Comparison of ENCODE assay signal across 8 cellular contexts in genomic region chr14:54773171-54774006, GRCh38.
A peak's percentile ranks its signal among the peaks of the same experiment; 100 is the strongest.
DNase-seq lines count a peak whose midpoint lies in the region; ATAC-seq and TF ChIP-seq lines count a peak whose summit lies in the region.

No MANE protein-coding gene starts in this region.

- no peaks in the 10 kb centered on the region for H3K36me3 ChIP-seq in CD8-positive, alpha-beta T cell (ENCODE audit: insufficient read depth, low read length)
- H3K36me3 ChIP-seq in Panc1 (ENCODE audit: control insufficient read depth, insufficient read depth, low read length) = no peaks in the 10 kb centered on the region

- no peak overlapping the region for H3K4me3 ChIP-seq in CD8-positive, alpha-beta T cell (ENCODE audit: low read depth, low read length)
- H3K4me3 ChIP-seq in Panc1 (ENCODE audit: low read depth in 2 of 2, low read length in 2 of 2) (peak overlapping the region in 1 of 2 experiments; percentile 25; a peak in 2 of 4 replicates), fibroblast of the aortic adventitia (ENCODE audit: low read depth, low read length) (peak overlapping the region; percentile 36)

- H3K4me1 Mint-ChIP-seq in CD8-positive, alpha-beta T cell (ENCODE audit: low read depth) = peaks cover 24% of the 10 kb centered on the region
- H3K4me1 Mint-ChIP-seq in activated T-helper 2 cell treated with anti-CD3 and anti-CD28 coated beads, Interferon-gamma antibody, Interleukin-2, Interleukin-4, amounts not matched to agents 10 μg/mL and 5 μg/mL and 100 μg/mL, durations not matched to agents 14 hours and 24 hours and 36 hours (ENCODE audit: low read depth) = peaks cover 51% of the 10 kb centered on the region
- H3K4me1 Mint-ChIP-seq in nephron = peaks cover 36% of the 10 kb centered on the region
- H3K4me1 Mint-ChIP-seq in stimulated activated naive CD8-positive, alpha-beta T cell treated with anti-CD3 and anti-CD28 coated beads, Interleukin-15, amount 100 ng/mL, for 72 hours = peaks cover 55% of the 10 kb centered on the region

- H3K27ac ChIP-seq in CD8-positive, alpha-beta T cell (ENCODE audit: low read depth, low read length) = no peak overlapping the region
- peak overlapping the region; percentile 73 for H3K27ac ChIP-seq in Panc1 (ENCODE audit: low read length)

- intact Hi-C loops in CD8-positive, alpha-beta T cell (cut with DNase I, micrococcal nuclease) = loop anchor here (1.0 to 10.0 kb wide), 4 partner anchors 51 to 409 kb away; no protein-coding TSS in a partner anchor
- intact Hi-C loops in Panc1 (cut with micrococcal nuclease; ENCODE audit: unreplicated experiment) = loop anchor here (1.0 kb wide), 1 partner anchor 209 kb away; no protein-coding TSS in a partner anchor
- intact Hi-C loops in activated T-helper 2 cell treated with anti-CD3 and anti-CD28 coated beads, Interferon-gamma antibody, Interleukin-2, Interleukin-4, amounts not matched to agents 10 μg/mL and 5 μg/mL and 100 μg/mL, durations not matched to agents 14 hours and 24 hours and 36 hours (cut with micrococcal nuclease) = loop anchor here (1.0 to 5.0 kb wide), 11 partner anchors 16 to 332 kb away; partner anchors contain the start of genes CGRRF1 and CNIH1

- CTCF ChIA-PET in CD8-positive, alpha-beta T cell (lab: Charles Lee) = interaction anchor here (0.8 to 6.8 kb wide), 32 partner anchors 9 to 290 kb away, joined by 3 to 169 read pairs (median 4); partner anchors contain the start of genes GCH1 and SAMD4A
- CTCF ChIA-PET in Panc1 (lab: Charles Lee) = interaction anchor here (0.6 to 2.2 kb wide), 3 partner anchors 40 to 209 kb away, joined by 3 to 17 read pairs (median 4); no protein-coding TSS in a partner anchor

- BruUV-seq in Panc1 (replicated peaks; lab: Mats Ljungman, UMichigan) = no TSS peak

- no peaks in the 10 kb centered on the region for H3K27me3 ChIP-seq in CD8-positive, alpha-beta T cell (ENCODE audit: insufficient read depth, low read length)
- no peaks in the 10 kb centered on the region for H3K27me3 ChIP-seq in Panc1 (ENCODE audit: control insufficient read depth, insufficient read depth, low read length)

- H3K4me1 ChIP-seq in CD8-positive, alpha-beta T cell (ENCODE audit: insufficient read depth, low read length) = peaks cover 24% of the 10 kb centered on the region
- H3K4me1 ChIP-seq in Panc1 (ENCODE audit: control insufficient read depth, insufficient read depth, low read length) = peaks cover 17% of the 10 kb centered on the region

- H3K4me3 Mint-ChIP-seq in CD8-positive, alpha-beta T cell = peak overlapping the region; percentile 6
- H3K4me3 Mint-ChIP-seq in activated T-helper 2 cell treated with anti-CD3 and anti-CD28 coated beads, Interferon-gamma antibody, Interleukin-2, Interleukin-4, amounts not matched to agents 10 μg/mL and 5 μg/mL and 100 μg/mL, durations not matched to agents 14 hours and 24 hours and 36 hours (ENCODE audit: low read depth) = peak overlapping the region; percentile 35
- peak overlapping the region in 1 of 3 experiments; percentile 55 for H3K4me3 Mint-ChIP-seq in nephron
- peak overlapping the region; percentile 75 to 81 for H3K4me3 Mint-ChIP-seq in stimulated activated naive CD8-positive, alpha-beta T cell treated with anti-CD3 and anti-CD28 coated beads, Interleukin-15, amount 100 ng/mL, for 72 hours

- peak; percentile 16 to 62 (median 44) for DNase-seq in CD8-positive, alpha-beta T cell
- DNase-seq in HuH-7.5 (ENCODE audit: low spot score) = peak; percentile 94
- DNase-seq in Panc1 (ENCODE audit: low read depth, low spot score) = peak; percentile 94
- DNase-seq in activated T-helper 2 cell treated with anti-CD3 and anti-CD28 coated beads, Interferon-gamma antibody, Interleukin-2, Interleukin-4, amounts not matched to agents 10 μg/mL and 5 μg/mL and 100 μg/mL, durations not matched to agents 14 hours and 24 hours and 36 hours (ENCODE audit: low spot score) = peak; percentile 77
- DNase-seq in fibroblast of the aortic adventitia (ENCODE audit: low read depth) = peak; percentile 100
- peak; percentile 80 to 94 for DNase-seq in stimulated activated naive CD8-positive, alpha-beta T cell treated with anti-CD3 and anti-CD28 coated beads, Interleukin-15, amount 100 ng/mL, for 72 hours

- peak; percentile 69 for ATAC-seq in CD8-positive, alpha-beta T cell
- ATAC-seq in GM21367 (IDR thresholded peaks at IDR 0.05; ENCODE audit: unreplicated experiment) (peak; percentile 39), Panc1 (peak; percentile 90)
- ATAC-seq in stimulated activated naive CD8-positive, alpha-beta T cell treated with anti-CD3 and anti-CD28 coated beads, Interleukin-15, amount 100 ng/mL, for 72 hours = peak; percentile 84

- H3K36me3 Mint-ChIP-seq in CD8-positive, alpha-beta T cell = no peaks in the 10 kb centered on the region
- H3K36me3 Mint-ChIP-seq in activated T-helper 2 cell treated with anti-CD3 and anti-CD28 coated beads, Interferon-gamma antibody, Interleukin-2, Interleukin-4, amounts not matched to agents 10 μg/mL and 5 μg/mL and 100 μg/mL, durations not matched to agents 14 hours and 24 hours and 36 hours (ENCODE audit: low read depth) = peaks cover 5% of the 10 kb centered on the region
- peaks cover 9% of the 10 kb centered on the region for H3K36me3 Mint-ChIP-seq in nephron (ENCODE audit: low read depth)

- peaks cover 24% of the 10 kb centered on the region for H3K27me3 Mint-ChIP-seq in CD8-positive, alpha-beta T cell (ENCODE audit: low read depth)
- H3K27me3 Mint-ChIP-seq in activated T-helper 2 cell treated with anti-CD3 and anti-CD28 coated beads, Interferon-gamma antibody, Interleukin-2, Interleukin-4, amounts not matched to agents 10 μg/mL and 5 μg/mL and 100 μg/mL, durations not matched to agents 14 hours and 24 hours and 36 hours (ENCODE audit: low read depth) = peaks cover 32% of the 10 kb centered on the region
- H3K27me3 Mint-ChIP-seq in nephron (ENCODE audit: low read depth) = no peaks in the 10 kb centered on the region
- peaks cover 37% of the 10 kb centered on the region for H3K27me3 Mint-ChIP-seq in stimulated activated naive CD8-positive, alpha-beta T cell treated with anti-CD3 and anti-CD28 coated beads, Interleukin-15, amount 100 ng/mL, for 72 hours

- H3K9me3 Mint-ChIP-seq in CD8-positive, alpha-beta T cell = no peaks in the 10 kb centered on the region
- H3K9me3 Mint-ChIP-seq in activated T-helper 2 cell treated with anti-CD3 and anti-CD28 coated beads, Interferon-gamma antibody, Interleukin-2, Interleukin-4, amounts not matched to agents 10 μg/mL and 5 μg/mL and 100 μg/mL, durations not matched to agents 14 hours and 24 hours and 36 hours = no peaks in the 10 kb centered on the region
- no peaks in the 10 kb centered on the region for H3K9me3 Mint-ChIP-seq in nephron
- H3K9me3 Mint-ChIP-seq in stimulated activated naive CD8-positive, alpha-beta T cell treated with anti-CD3 and anti-CD28 coated beads, Interleukin-15, amount 100 ng/mL, for 72 hours = no peaks in the 10 kb centered on the region

- in situ Hi-C loops in Panc1 (cut with HindIII; ENCODE audit: low pct_unique_long_range_greater_than_20kb, low sequenced_read_pairs) = no loop called here

- no peak for TF ChIP-seq CTCF in CD8-positive, alpha-beta T cell (IDR thresholded peaks at IDR 0.05)
- TF ChIP-seq CTCF in Panc1 (IDR thresholded peaks at IDR 0.05) (no peak; the same call in none of the 2 replicates), fibroblast of the aortic adventitia (IDR thresholded peaks at IDR 0.05; ENCODE audit: insufficient read depth, low read length) (peak; percentile 72), nephron (IDR thresholded peaks at IDR 0.05; ENCODE audit: unreplicated experiment in 3 of 3) (peak; percentile 48 to 60 (median 51))

- POLR2A ChIA-PET in CD8-positive, alpha-beta T cell (lab: Charles Lee) = interaction anchor here (0.9 to 2.1 kb wide), 3 partner anchors 205 to 210 kb away, joined by 3 to 9 read pairs (median 7); partner anchors contain the start of gene SAMD4A
- POLR2A ChIA-PET in Panc1 (lab: Charles Lee) = interaction anchor here (0.6 kb wide), 1 partner anchor 277 kb away, joined by 4 read pairs; no protein-coding TSS in a partner anchor

- no peaks in the 10 kb centered on the region for H3K9me3 ChIP-seq in CD8-positive, alpha-beta T cell (ENCODE audit: low read length)
- H3K9me3 ChIP-seq in Panc1 (ENCODE audit: control insufficient read depth, insufficient read depth, low read depth, low read length) = no peaks in the 10 kb centered on the region

- no peak overlapping the region for H3K27ac Mint-ChIP-seq in CD8-positive, alpha-beta T cell
- peak overlapping the region; percentile 76 for H3K27ac Mint-ChIP-seq in activated T-helper 2 cell treated with anti-CD3 and anti-CD28 coated beads, Interferon-gamma antibody, Interleukin-2, Interleukin-4, amounts not matched to agents 10 μg/mL and 5 μg/mL and 100 μg/mL, durations not matched to agents 14 hours and 24 hours and 36 hours
- H3K27ac Mint-ChIP-seq in nephron = peak overlapping the region; percentile 66 to 81 (median 76)
- peak overlapping the region; percentile 72 to 85 for H3K27ac Mint-ChIP-seq in stimulated activated naive CD8-positive, alpha-beta T cell treated with anti-CD3 and anti-CD28 coated beads, Interleukin-15, amount 100 ng/mL, for 72 hours

Comparison
In these comparisons a context has a peak if more than half of its experiments do, and no peak if none do; other contexts are left out.
1. ATAC-seq: peak in every context shown above with its lines; median percentile 90 in Panc1; 84 in stimulated activated naive CD8-positive, alpha-beta T cell treated with anti-CD3 and anti-CD28 coated beads, Interleukin-15, amount 100 ng/mL, for 72 hours; 69 in CD8-positive, alpha-beta T cell; 39 in GM21367.
2. DNase-seq: peak in every context shown above with its lines; median percentile 100 in fibroblast of the aortic adventitia; 94 in HuH-7.5; 94 in Panc1; 87 in stimulated activated naive CD8-positive, alpha-beta T cell treated with anti-CD3 and anti-CD28 coated beads, Interleukin-15, amount 100 ng/mL, for 72 hours; 77 in activated T-helper 2 cell treated with anti-CD3 and anti-CD28 coated beads, Interferon-gamma antibody, Interleukin-2, Interleukin-4, amounts not matched to agents 10 μg/mL and 5 μg/mL and 100 μg/mL, durations not matched to agents 14 hours and 24 hours and 36 hours; 44 in CD8-positive, alpha-beta T cell.
3. CTCF ChIP-seq: peak in fibroblast of the aortic adventitia (single experiment) and nephron (3 of 3); none in CD8-positive, alpha-beta T cell (single experiment) and Panc1 (single experiment).